ENCODE assay signal across 20 cellular contexts in genomic region chr20:44517454-44517853, GRCh38. TPM values are rescaled to one million over a fixed set of nuclear protein-coding genes. Genes with fewer than 3 reads are reported as not detected.
DNase-seq lines count a peak whose midpoint lies in the region; ATAC-seq and TF ChIP-seq lines count a peak whose summit lies in the region.
"Had no signal": no experiment of that assay in that cellular context is flagged by ENCODE, and none has a peak within 500 bp of the region (broad histone marks: within the 10 kb centered on the region; RNA-seq: fewer than 3 reads in every experiment).

No MANE protein-coding gene starts in this region.

- no peaks in the 10 kb centered on the region for H3K27me3 ChIP-seq in Loucy (ENCODE audit: insufficient read depth, low read length, poor library complexity, severe bottlenecking)

- peaks cover 2% of the 10 kb centered on the region for H3K36me3 Mint-ChIP-seq in activated naive CD4-positive, alpha-beta T cell treated with anti-CD3 and anti-CD28 coated beads, Interleukin-2, amount 50 U/mL, for 24 hours
- H3K36me3 Mint-ChIP-seq in immature natural killer cell: peaks cover 0 to 9% (median 8%) of the 10 kb centered on the region in 3 donors
- H3K36me3 Mint-ChIP-seq in stimulated activated effector memory CD8-positive, alpha-beta T cell treated with anti-CD3 and anti-CD28 coated beads, Interleukin-12 subunit alpha, Interleukin-12 subunit beta, amount 100 ng/mL, for 72 hours: peaks cover 53% of the 10 kb centered on the region
- peaks cover 3% of the 10 kb centered on the region for H3K36me3 Mint-ChIP-seq in activated CD8-positive, alpha-beta T cell treated with anti-CD3 and anti-CD28 coated beads for 36 hours (ENCODE audit: low read depth)

- no peaks in the 10 kb centered on the region for H3K9me3 ChIP-seq in Loucy (ENCODE audit: insufficient read depth, low read depth, low read length)

- H3K9me2 ChIP-seq in Loucy (replicated peaks; ENCODE audit: low read depth, low read length): no peaks in the 10 kb centered on the region

- peak overlapping the region; percentile 99 for H3K4me2 ChIP-seq in Loucy (ENCODE audit: low read depth, low read length, poor library complexity, severe bottlenecking)
- H3K4me2 ChIP-seq: PC-9 had no signal

- H2AFZ ChIP-seq in Loucy (ENCODE audit: low read length): no peak overlapping the region
- H2AFZ ChIP-seq: parathyroid adenoma, PC-9 had no signal

- H3K4me1 ChIP-seq in Loucy (ENCODE audit: insufficient read depth, low read length, poor library complexity, severe bottlenecking): peaks cover 65% of the 10 kb centered on the region

- peak overlapping the region; percentile 41 for H3K27ac Mint-ChIP-seq in activated naive CD4-positive, alpha-beta T cell treated with anti-CD3 and anti-CD28 coated beads, Interleukin-2, amount 50 U/mL, for 24 hours
- H3K27ac Mint-ChIP-seq in immature natural killer cell: peak overlapping the region; percentile 60 to 89 (median 76)
- H3K27ac Mint-ChIP-seq in stimulated activated effector memory CD8-positive, alpha-beta T cell treated with anti-CD3 and anti-CD28 coated beads, Interleukin-12 subunit alpha, Interleukin-12 subunit beta, amount 100 ng/mL, for 72 hours: peak overlapping the region; percentile 67
- no peak overlapping the region for H3K27ac Mint-ChIP-seq in activated CD8-positive, alpha-beta T cell treated with anti-CD3 and anti-CD28 coated beads for 36 hours

- no peaks in the 10 kb centered on the region for H3K27me3 Mint-ChIP-seq in activated naive CD4-positive, alpha-beta T cell treated with anti-CD3 and anti-CD28 coated beads, Interleukin-2, amount 50 U/mL, for 24 hours
- peaks cover 4 to 20% (median 14%) of the 10 kb centered on the region in 3 donors for H3K27me3 Mint-ChIP-seq in immature natural killer cell (ENCODE audit: low read depth in 3 of 3)
- no peaks in the 10 kb centered on the region for H3K27me3 Mint-ChIP-seq in activated CD8-positive, alpha-beta T cell treated with anti-CD3 and anti-CD28 coated beads for 36 hours
- H3K27me3 Mint-ChIP-seq: activated naive CD8-positive, alpha-beta T cell treated with anti-CD3 and anti-CD28 coated beads, Interleukin-2, amount 50 U/mL, for 24 hours had no signal

- peaks cover 67% of the 10 kb centered on the region for H4K20me1 ChIP-seq in Loucy (ENCODE audit: insufficient read depth, low read length, poor library complexity, severe bottlenecking)

- intact Hi-C loops in activated CD8-positive, alpha-beta T cell treated with anti-CD3 and anti-CD28 coated beads for 36 hours (cut with micrococcal nuclease): no loop called here
- intact Hi-C loops in head of caudate nucleus (cut with DNase I): no loop called here

- H3K4me1 Mint-ChIP-seq in activated naive CD4-positive, alpha-beta T cell treated with anti-CD3 and anti-CD28 coated beads, Interleukin-2, amount 50 U/mL, for 24 hours: peaks cover 75% of the 10 kb centered on the region
- H3K4me1 Mint-ChIP-seq in immature natural killer cell: peaks cover 70 to 82% of the 10 kb centered on the region in 2 donors
- peaks cover 52% of the 10 kb centered on the region for H3K4me1 Mint-ChIP-seq in stimulated activated effector memory CD8-positive, alpha-beta T cell treated with anti-CD3 and anti-CD28 coated beads, Interleukin-12 subunit alpha, Interleukin-12 subunit beta, amount 100 ng/mL, for 72 hours
- peaks cover 56% of the 10 kb centered on the region for H3K4me1 Mint-ChIP-seq in activated CD8-positive, alpha-beta T cell treated with anti-CD3 and anti-CD28 coated beads for 36 hours (ENCODE audit: low read depth)

- no peak for DNase-seq in activated naive CD4-positive, alpha-beta T cell treated with Interleukin-2 at 50 U/mL for 16 hours
- no peak for DNase-seq in immature natural killer cell
- no peak for DNase-seq in stimulated activated effector memory CD8-positive, alpha-beta T cell treated with anti-CD3 and anti-CD28 coated beads, Interleukin-12 subunit alpha, Interleukin-12 subunit beta, amount 100 ng/mL, for 72 hours (ENCODE audit: low spot score in 2 of 2)
- DNase-seq in activated CD8-positive, alpha-beta T cell treated with anti-CD3 and anti-CD28 coated beads for 36 hours: no peak
- no peak for DNase-seq in head of caudate nucleus
- DNase-seq: activated naive CD8-positive, alpha-beta T cell treated with anti-CD3 and anti-CD28 coated beads, Interleukin-2, amount 50 U/mL, for 24 hours; central memory CD4-positive, alpha-beta T cell; DND-41; HCEC 1CT; NCI-H1694 treated with DMSO at 0.1 percent for 48 hours; NCI-H226; NCI-H82; PC-9; SIG-M5; stimulated activated CD4-positive, alpha-beta T cell treated with anti-CD3 and anti-CD28 coated beads, Interleukin-2, amount 100 ng/mL, for 48 hours; T-helper 1 cell had no signal

- POLR2A ChIA-PET in activated CD8-positive, alpha-beta T cell treated with anti-CD3 and anti-CD28 coated beads for 36 hours (lab: Charles Lee): interaction anchor here (0.9 to 1.4 kb wide), 3 partner anchors 10 to 32 kb away, joined by 3 read pairs; no protein-coding TSS in a partner anchor

- H3K9ac ChIP-seq in Loucy (ENCODE audit: low read depth, low read length, poor library complexity, severe bottlenecking): peak overlapping the region; percentile 2
- H3K9ac ChIP-seq: parathyroid adenoma had no signal

- peaks cover 6% of the 10 kb centered on the region; the same call in 1 of the 2 replicates for H3K36me3 ChIP-seq in Loucy (ENCODE audit: insufficient read depth, low read length)

- CTCF ChIA-PET in activated CD8-positive, alpha-beta T cell treated with anti-CD3 and anti-CD28 coated beads for 36 hours (lab: Charles Lee): interaction anchor here (1.6 to 2.2 kb wide), 2 partner anchors 93 to 301 kb away, joined by 3 to 6 read pairs; no protein-coding TSS in a partner anchor

- H3K79me2 ChIP-seq in Loucy (ENCODE audit: insufficient read depth, low read length): peaks cover 92% of the 10 kb centered on the region

- no peak for ATAC-seq in stimulated activated effector memory CD8-positive, alpha-beta T cell treated with anti-CD3 and anti-CD28 coated beads, Interleukin-12 subunit alpha, Interleukin-12 subunit beta, amount 100 ng/mL, for 72 hours
- ATAC-seq in HG02798 (IDR thresholded peaks at IDR 0.05; ENCODE audit: poor library complexity, unreplicated experiment): no peak
- ATAC-seq in activated CD8-positive, alpha-beta T cell treated with anti-CD3 and anti-CD28 coated beads for 36 hours: no peak
- ATAC-seq: activated naive CD8-positive, alpha-beta T cell treated with anti-CD3 and anti-CD28 coated beads, Interleukin-2, amount 50 U/mL, for 24 hours had no signal

- H3K9me3 Mint-ChIP-seq in activated naive CD4-positive, alpha-beta T cell treated with anti-CD3 and anti-CD28 coated beads, Interleukin-2, amount 50 U/mL, for 24 hours: no peaks in the 10 kb centered on the region
- no peaks in the 10 kb centered on the region for H3K9me3 Mint-ChIP-seq in immature natural killer cell
- no peaks in the 10 kb centered on the region for H3K9me3 Mint-ChIP-seq in stimulated activated effector memory CD8-positive, alpha-beta T cell treated with anti-CD3 and anti-CD28 coated beads, Interleukin-12 subunit alpha, Interleukin-12 subunit beta, amount 100 ng/mL, for 72 hours
- no peaks in the 10 kb centered on the region for H3K9me3 Mint-ChIP-seq in activated CD8-positive, alpha-beta T cell treated with anti-CD3 and anti-CD28 coated beads for 36 hours
- H3K9me3 Mint-ChIP-seq: activated naive CD8-positive, alpha-beta T cell treated with anti-CD3 and anti-CD28 coated beads, Interleukin-2, amount 50 U/mL, for 24 hours had no signal

- TF ChIP-seq CTCF in Loucy (conservative IDR thresholded peaks at IDR 0.05; ENCODE audit: low read length): no peak
- TF ChIP-seq CTCF in activated CD8-positive, alpha-beta T cell treated with anti-CD3 and anti-CD28 coated beads for 36 hours (IDR thresholded peaks at IDR 0.05): no peak

- no peaks in the 10 kb centered on the region; the same call in 1 of the 2 replicates for H3F3A ChIP-seq in Loucy (ENCODE audit: low read depth)

- peak overlapping the region; percentile 22 for H3K4me3 ChIP-seq in Loucy (ENCODE audit: low read length, poor library complexity, severe bottlenecking)
- H3K4me3 ChIP-seq: PC-9 had no signal

- H3K4me3 Mint-ChIP-seq in activated naive CD4-positive, alpha-beta T cell treated with anti-CD3 and anti-CD28 coated beads, Interleukin-2, amount 50 U/mL, for 24 hours: peak overlapping the region; percentile 15
- peak overlapping the region in 1 of 5 donors; percentile 6 for H3K4me3 Mint-ChIP-seq in immature natural killer cell
- no peak overlapping the region for H3K4me3 Mint-ChIP-seq in stimulated activated effector memory CD8-positive, alpha-beta T cell treated with anti-CD3 and anti-CD28 coated beads, Interleukin-12 subunit alpha, Interleukin-12 subunit beta, amount 100 ng/mL, for 72 hours
- no peak overlapping the region for H3K4me3 Mint-ChIP-seq in activated CD8-positive, alpha-beta T cell treated with anti-CD3 and anti-CD28 coated beads for 36 hours
- H3K4me3 Mint-ChIP-seq: activated naive CD8-positive, alpha-beta T cell treated with anti-CD3 and anti-CD28 coated beads, Interleukin-2, amount 50 U/mL, for 24 hours had no signal

RNA-seq across cellular contexts. Expression of gene SERINC3, which starts 4.4 kb away (rescaled TPM):
- polyA plus RNA-seq in immature natural killer cell: 100 to 1,000 TPM; 180 to 266 (median 215) TPM
- total RNA-seq in activated CD8-positive, alpha-beta T cell treated with anti-CD3 and anti-CD28 coated beads for 36 hours: 10 to 100 TPM; 43.1 to 44.6 TPM

RNA-seq across cellular contexts. Expression of gene TTPAL, which starts 41.8 kb away (rescaled TPM):
- 10 to 100 TPM in 1 of 3 donors, 1 to 10 TPM in 2; 5.0 to 13.8 (median 5.6) TPM for polyA plus RNA-seq in immature natural killer cell
- 10 to 100 TPM; 15.2 to 19.5 TPM for total RNA-seq in activated CD8-positive, alpha-beta T cell treated with anti-CD3 and anti-CD28 coated beads for 36 hours
